In the genomic region with DNA sequence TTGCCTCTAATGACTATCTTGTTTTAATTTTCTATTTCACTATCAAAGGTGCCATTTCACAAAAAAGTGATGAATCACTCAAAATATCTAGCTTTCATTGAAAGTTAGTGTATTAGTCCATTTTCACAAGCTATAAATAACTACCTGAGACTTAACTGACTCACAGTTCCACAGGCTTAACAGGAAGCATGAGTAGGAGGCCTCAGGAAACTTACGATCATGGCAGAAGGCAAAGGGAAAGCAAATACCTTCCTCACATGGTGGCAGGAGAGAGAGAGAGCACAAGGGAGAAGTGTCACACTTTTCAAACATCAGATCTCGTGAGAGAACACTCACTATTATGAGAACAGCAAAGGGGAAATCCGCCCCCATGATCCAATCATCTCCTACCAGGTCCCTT, we compare ENCODE assay signal across 19 cellular contexts.
DNase-seq lines count a peak whose midpoint lies in the region; ATAC-seq, FAIRE-seq and TF ChIP-seq lines count a peak whose summit lies in the region.
"Had no signal": no experiment of that assay in that cellular context is flagged by ENCODE, and none has a peak within 500 bp of the region (broad histone marks: within the 10 kb centered on the region; RNA-seq: fewer than 3 reads in every experiment).

No MANE protein-coding gene starts in this region.

- no peaks in the 10 kb centered on the region for H3K79me2 ChIP-seq in ACC112 (ENCODE audit: control insufficient read depth, insufficient read depth, low read length, unreplicated experiment)

- H3K36me3 ChIP-seq in ACC112 (ENCODE audit: insufficient read depth, low read length) (no peaks in the 10 kb centered on the region), gastrocnemius medialis (no peaks in the 10 kb centered on the region), MG63 (no peaks in the 10 kb centered on the region)
- H3K36me3 ChIP-seq: heart right ventricle, prostate gland, thoracic aorta had no signal

- intact Hi-C loops in gastrocnemius medialis (cut with DNase I; ENCODE audit: low total_unique reads), result no loop called here

- no peak overlapping the region for H3K4me3 ChIP-seq in ACC112 (ENCODE audit: low read depth, low read length)
- H3K4me3 ChIP-seq in gastrocnemius medialis, result no peak overlapping the region
- no peak overlapping the region for H3K4me3 ChIP-seq in MG63
- H3K4me3 ChIP-seq: heart right ventricle, prostate gland, thoracic aorta had no signal

- peak; percentile 58 for DNase-seq in EH (ENCODE audit: low read depth)
- DNase-seq in RCC 7860 (ENCODE audit: low spot score), result peak; percentile 17
- peak; percentile 79 for DNase-seq in dermis blood vessel endothelial cell
- DNase-seq in NOMO-1 treated with dmso at 0.1 percent for 144 hours (lab: John Stamatoyannopoulos, UW; ENCODE audit: unreplicated experiment), result no peak
- no peak for DNase-seq in gastrocnemius medialis
- no peak for DNase-seq in MG63
- DNase-seq: DMS79 treated with DMSO at 0.1 percent for 48 hours; heart right ventricle; left colon; NCI-H2029; NCI-H526 treated with DMSO at 0.1 percent for 48 hours; SHP77; stimulated activated CD4-positive, alpha-beta T cell treated with anti-CD3 and anti-CD28 coated beads, Interleukin-12 subunit alpha, Interleukin-12 subunit beta, amount 100 ng/mL, for 4 hours had no signal

- no peak overlapping the region; the same call in 1 of the 2 replicates for H3K27ac ChIP-seq in ACC112 (ENCODE audit: low read depth, low read length)
- H3K27ac ChIP-seq in gastrocnemius medialis, result no peak overlapping the region
- H3K27ac ChIP-seq: C4-2B, heart right ventricle, KMS-11, prostate gland, thoracic aorta had no signal

- in situ Hi-C loops in gastrocnemius medialis (cut with MboI; ENCODE audit: low sequenced_read_pairs in 4 of 4), result no loop called here

- H3K9me3 ChIP-seq in gastrocnemius medialis, result no peaks in the 10 kb centered on the region
- H3K9me3 ChIP-seq in MG63, result no peaks in the 10 kb centered on the region
- H3K9me3 ChIP-seq: prostate gland, thoracic aorta had no signal

- H3K4me1 ChIP-seq in ACC112 (ENCODE audit: control insufficient read depth, insufficient read depth, low read length, unreplicated experiment), result peaks cover 20% of the 10 kb centered on the region
- H3K4me1 ChIP-seq in gastrocnemius medialis, result no peaks in the 10 kb centered on the region
- H3K4me1 ChIP-seq: prostate gland had no signal

- no peak for FAIRE-seq in RCC 7860 (lab: Jason Lieb, UNC)

- TF ChIP-seq POLR2A in gastrocnemius medialis (IDR thresholded peaks at IDR 0.05), result no peak

- peak overlapping the region; percentile 42 for H2AFZ ChIP-seq in ACC112 (ENCODE audit: low read length, unreplicated experiment)

- H3K27me3 ChIP-seq in ACC112 (ENCODE audit: insufficient read depth, low read length), result no peaks in the 10 kb centered on the region
- no peaks in the 10 kb centered on the region for H3K27me3 ChIP-seq in gastrocnemius medialis
- H3K27me3 ChIP-seq in MG63, result no peaks in the 10 kb centered on the region
- H3K27me3 ChIP-seq: heart right ventricle had no signal

- no peak for TF ChIP-seq CTCF in gastrocnemius medialis (IDR thresholded peaks at IDR 0.05 in 4 of 5, conservative IDR thresholded peaks at IDR 0.05 in 1 of 5)

- no peak for ATAC-seq in gastrocnemius medialis
- ATAC-seq in GM19324 (IDR thresholded peaks at IDR 0.05; ENCODE audit: low FRiP score, unreplicated experiment), result no peak
- ATAC-seq: heart right ventricle, left colon had no signal

Comparison
In these comparisons a context has a peak if more than half of its experiments do, and no peak if none do; other contexts are left out.
1. DNase-seq: peak in EH (single experiment), RCC 7860 (single experiment) and dermis blood vessel endothelial cell (single experiment); none in NOMO-1 treated with dmso at 0.1 percent for 144 hours (single experiment), gastrocnemius medialis (0 of 2) and MG63 (single experiment).